1 cellular context compared by ENCODE assay signal in the genomic region with DNA sequence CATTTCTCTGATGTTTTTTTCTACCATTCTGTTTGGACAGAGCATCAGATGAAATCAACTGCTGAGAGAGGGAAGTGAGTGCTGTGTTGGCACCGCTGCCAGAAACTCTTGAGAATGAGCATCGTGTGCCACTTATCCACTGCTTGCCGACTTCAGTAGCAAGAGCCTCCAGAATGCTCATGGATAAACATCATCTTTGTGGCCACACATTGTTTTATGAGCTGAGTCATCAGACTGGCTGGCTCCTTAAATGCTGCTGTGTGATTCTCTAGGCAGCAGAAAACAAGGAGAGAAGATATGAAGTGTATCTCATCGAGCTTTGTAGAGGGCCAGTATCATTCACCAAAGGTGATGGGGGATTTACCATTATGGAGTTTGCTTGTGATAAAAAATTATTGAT.
TF ChIP-seq lines count a peak whose summit lies in the region.

No MANE protein-coding gene starts in this region.

TF ChIP-seq in H1, 55 proteins besides CTCF, POLR2A, EP300 and RAD21 (continued from another document):
- TF ChIP-seq USF2 (IDR thresholded peaks at IDR 0.05; ENCODE audit: low read length) (no peak), TAF1 (IDR thresholded peaks at IDR 0.05; ENCODE audit: low read depth, low read length) (no peak), KDM4A (IDR thresholded peaks at IDR 0.05; ENCODE audit: low read depth, low read length, severe bottlenecking) (no peak), HDAC2 (IDR thresholded peaks at IDR 0.05; ENCODE audit: borderline replicate concordance in 1 of 2, low read depth in 2 of 2, low read length in 2 of 2) (no peak), MAX (IDR thresholded peaks at IDR 0.05) (no peak), SP1 (IDR thresholded peaks at IDR 0.05; ENCODE audit: low read depth, low read length) (no peak), SP4 (IDR thresholded peaks at IDR 0.05; ENCODE audit: low read length) (no peak), RBBP5 (IDR thresholded peaks at IDR 0.05; ENCODE audit: borderline replicate concordance, low read depth, low read length) (no peak), JUN (IDR thresholded peaks at IDR 0.05; ENCODE audit: low read depth, low read length) (no peak), SRF (IDR thresholded peaks at IDR 0.05; ENCODE audit: low read depth, low read length) (no peak), GTF2F1 (IDR thresholded peaks at IDR 0.05; ENCODE audit: borderline replicate concordance, low read depth, low read length) (no peak)
